Comparison of ENCODE assay signal across 23 cellular contexts in the genomic region with DNA sequence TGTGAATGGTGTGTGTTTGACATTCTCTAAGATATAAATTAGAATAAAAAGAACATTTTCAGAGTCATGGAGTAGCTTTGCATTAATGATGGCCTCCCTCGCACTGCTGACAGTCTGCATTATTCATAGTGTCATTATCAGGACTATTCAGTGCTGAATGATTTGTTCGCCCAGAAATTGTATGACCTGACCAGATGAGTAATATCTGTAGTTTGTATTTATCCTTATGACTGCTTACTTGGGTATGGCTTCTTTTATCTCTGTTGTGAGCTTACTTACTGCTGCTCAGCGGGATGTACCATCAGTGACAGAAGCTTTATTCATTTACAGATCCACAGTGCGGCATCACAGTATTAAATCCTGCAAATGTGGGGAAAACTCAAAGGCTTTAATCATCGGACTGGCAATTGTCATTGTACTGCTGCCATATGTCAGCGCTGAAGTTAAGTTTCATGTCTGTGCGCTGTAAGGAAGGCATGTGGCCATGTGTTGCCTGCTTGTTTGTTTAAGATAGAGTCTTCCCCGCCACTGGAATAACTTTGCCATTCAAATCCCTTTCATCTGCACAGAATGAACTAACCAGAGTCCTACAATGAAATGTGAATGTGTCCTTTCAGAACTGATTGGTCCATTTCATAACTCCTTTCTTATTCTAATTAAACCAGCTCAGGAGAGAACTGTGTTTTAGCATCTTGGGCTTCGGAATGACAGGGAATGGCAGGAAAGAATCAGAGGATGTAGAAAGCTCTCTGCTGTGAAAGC.
DNase-seq lines count a peak whose midpoint lies in the region; FAIRE-seq and TF ChIP-seq lines count a peak whose summit lies in the region.
"Had no signal": no experiment of that assay in that cellular context is flagged by ENCODE, and none has a peak within 500 bp of the region (broad histone marks: within the 10 kb centered on the region; RNA-seq: fewer than 3 reads in every experiment).

No MANE protein-coding gene starts in this region.

- H3K18ac ChIP-seq in H1 (ENCODE audit: extremely low read depth, low read length) = no peak overlapping the region

- no peaks in the 10 kb centered on the region for H3K23me2 ChIP-seq in H1 (ENCODE audit: low read depth, low read length)

- H2BK15ac ChIP-seq in H1 (ENCODE audit: low read length) = no peak overlapping the region

- H3K56ac ChIP-seq in H1 (replicated peaks; ENCODE audit: insufficient read length, low read depth, low read length) = no peak overlapping the region

- H3K9me3 ChIP-seq in H1 (ENCODE audit: insufficient read depth in 2 of 2, low read depth in 1 of 2, low read length in 1 of 2) = no peaks in the 10 kb centered on the region
- H3K9me3 ChIP-seq in smooth muscle cell (replicated peaks; ENCODE audit: low read depth) = no peaks in the 10 kb centered on the region
- H3K9me3 ChIP-seq: heart right ventricle, upper lobe of right lung had no signal

- CTCF ChIA-PET in H1 (lab: Charles Lee; ENCODE audit: partially characterized antibody) = interaction anchor here (0.8 to 2.6 kb wide), 4 partner anchors 10 to 415 kb away, joined by 3 to 17 read pairs (median 4); no protein-coding TSS in a partner anchor

- no peak overlapping the region for H3K27ac ChIP-seq in H1 (ENCODE audit: low read depth, low read length)
- no peak overlapping the region for H3K27ac ChIP-seq in smooth muscle cell (ENCODE audit: low read depth)
- H3K27ac ChIP-seq: heart right ventricle, upper lobe of right lung had no signal

- DNase-seq in NCI-H1694 treated with DMSO at 0.1 percent for 48 hours (lab: John Stamatoyannopoulos, UW) (peak; percentile 4), NCI-H1694 (lab: John Stamatoyannopoulos, UW) (no peak), NCI-H526 treated with DMSO at 0.1 percent for 48 hours (lab: John Stamatoyannopoulos, UW) (peak; percentile 16), H1 (ENCODE audit: low read depth in 1 of 2, low spot score in 2 of 2) (no peak), smooth muscle cell (lab: John Stamatoyannopoulos, UW; ENCODE audit: unreplicated experiment) (no peak), HCEC 1CT (no peak)
- DNase-seq in effector CD4-positive, alpha-beta T cell = no peak
- DNase-seq in stimulated activated CD4-positive, alpha-beta T cell treated with anti-CD3 and anti-CD28 coated beads, Interleukin-12 subunit alpha, Interleukin-12 subunit beta, amount 100 ng/mL, for 4 hours = no peak
- DNase-seq: activated CD4-positive, alpha-beta T cell treated with anti-CD3 and anti-CD28 coated beads, Interleukin-2, amount 50 U/mL, for 1 hour; activated naive CD4-positive, alpha-beta T cell treated with anti-CD3 and anti-CD28 coated beads, Interleukin-2, amount 50 U/mL, for 16 hours; AML-193; CD8-positive, alpha-beta T cell; central memory CD4-positive, alpha-beta T cell; DMS53; GDM1; GOT3; heart right ventricle; mammary epithelial cell; NCI-H1417 treated with DMSO at 0.1 percent for 48 hours; NCI-H774; stimulated activated CD4-positive, alpha-beta T cell treated with anti-CD3 and anti-CD28 coated beads, Interleukin-1b, Interleukin-23, amount 100 ng/mL, for 48 hours; T-helper 9 cell; upper lobe of right lung had no signal

- no peaks in the 10 kb centered on the region for H3F3A ChIP-seq in smooth muscle cell (ENCODE audit: low read depth)

- no peak overlapping the region for H3K23ac ChIP-seq in H1 (ENCODE audit: insufficient read length)

- H2AK5ac ChIP-seq in H1 (ENCODE audit: low read depth, low read length) = no peak overlapping the region

- POLR2A ChIA-PET in H1 (lab: Charles Lee; ENCODE audit: partially characterized antibody) = no interaction called here

- H3K9ac ChIP-seq in H1 (replicated peaks in 1 of 4; ENCODE audit: extremely low read depth in 1 of 4, low read depth in 3 of 4, low read length in 3 of 4) (no peak overlapping the region), smooth muscle cell (ENCODE audit: low read depth) (no peak overlapping the region)

- H4K5ac ChIP-seq in H1 (ENCODE audit: insufficient read length, low read depth, low read length) = no peak overlapping the region

- FAIRE-seq in H1 (lab: Jason Lieb, UNC) = no peak

- no peak overlapping the region for H3K4ac ChIP-seq in H1 (replicated peaks; ENCODE audit: insufficient read length, low read depth, low read length)

- H3K4me1 ChIP-seq in H1 (replicated peaks in 1 of 4; ENCODE audit: control insufficient read depth in 3 of 4, insufficient read depth in 4 of 4, low read length in 3 of 4) (peaks cover 0 to 10% (median 3%) of the 10 kb centered on the region in 4 experiments; a peak in 3 of 7 replicates), smooth muscle cell (ENCODE audit: low read depth) (no peaks in the 10 kb centered on the region)
- H3K4me1 ChIP-seq: heart right ventricle, upper lobe of right lung had no signal

- no peak overlapping the region for H4K91ac ChIP-seq in H1 (replicated peaks; ENCODE audit: insufficient read length, low read length)

- 78% methylated on average over 9 of the region's 9 CpGs; no CpG with 5 or more reads in 1 of the 2 experiments for WGBS in H1 (ENCODE audit: extremely low coverage in 1 of 2, insufficient coverage in 1 of 2, insufficient read length in 1 of 2, insufficient replicate concordance in 2 of 2, low coverage in 1 of 2, low lambda C conversion rate in 2 of 2, missing lambda C conversion rate in 1 of 2), 2 experiments
- 37% methylated on average over 9 of the region's 9 CpGs for WGBS in smooth muscle cell (ENCODE audit: low lambda C conversion rate)

- TF ChIP-seq RAD21 in H1 (IDR thresholded peaks at IDR 0.05 in 1 of 2, conservative IDR thresholded peaks at IDR 0.05 in 1 of 2; ENCODE audit: low read depth in 2 of 2, low read length in 2 of 2) = no peak

- 0 out of 2 replicates have a peak overlapping the region, but pooled peaks have one; percentile 4 for H2AFZ ChIP-seq in H1 (ENCODE audit: low read length)
- no peak overlapping the region for H2AFZ ChIP-seq in smooth muscle cell (ENCODE audit: low read depth)

- H2BK12ac ChIP-seq in H1 (ENCODE audit: low read depth, low read length) = no peak overlapping the region

- H2BK120ac ChIP-seq in H1 (replicated peaks; ENCODE audit: low read depth, low read length) = no peak overlapping the region

- TF ChIP-seq POLR2A in H1 (IDR thresholded peaks at IDR 0.05; ENCODE audit: control extremely low read depth in 1 of 2, low read depth in 2 of 2, low read length in 2 of 2) = no peak

- H2BK20ac ChIP-seq in H1 (ENCODE audit: low read length) = no peak overlapping the region

- no peak for TF ChIP-seq EP300 in H1 (IDR thresholded peaks at IDR 0.05; ENCODE audit: borderline replicate concordance in 1 of 2, low read depth in 2 of 2, low read length in 2 of 2)

- H4K8ac ChIP-seq in H1 (ENCODE audit: extremely low read depth, insufficient read depth, low read length) = no peak overlapping the region

- H4K20me1 ChIP-seq in H1 (replicated peaks in 1 of 2; ENCODE audit: control insufficient read depth in 1 of 2, insufficient read depth in 2 of 2, low read length in 2 of 2) (no peaks in the 10 kb centered on the region), smooth muscle cell (ENCODE audit: low read depth) (no peaks in the 10 kb centered on the region)

- H3K4me2 ChIP-seq in H1 (ENCODE audit: insufficient read depth in 1 of 2, low read depth in 2 of 2, low read length in 2 of 2) (no peak overlapping the region), smooth muscle cell (peak overlapping the region; percentile 60)

- no peaks in the 10 kb centered on the region for H3K79me2 ChIP-seq in H1 (ENCODE audit: control insufficient read depth in 1 of 2, insufficient read depth in 2 of 2, low read length in 2 of 2)
- no peaks in the 10 kb centered on the region for H3K79me2 ChIP-seq in smooth muscle cell (ENCODE audit: low read depth)

- H3K36me3 ChIP-seq in H1 (ENCODE audit: control insufficient read depth in 2 of 4, insufficient read depth in 4 of 4, low read length in 3 of 4) = no peaks in the 10 kb centered on the region
- no peaks in the 10 kb centered on the region for H3K36me3 ChIP-seq in smooth muscle cell (ENCODE audit: low read depth)
- H3K36me3 ChIP-seq: heart right ventricle, upper lobe of right lung had no signal

- TF ChIP-seq CTCF in H1 (IDR thresholded peaks at IDR 0.05; ENCODE audit: control extremely low read depth in 1 of 3, insufficient read depth in 1 of 3, low read depth in 1 of 3, low read length in 3 of 3) (no peak), smooth muscle cell (IDR thresholded peaks at IDR 0.05; ENCODE audit: borderline replicate concordance, insufficient read depth, poor library complexity, severe bottlenecking) (no peak)

- H3K27me3 ChIP-seq in H1 (replicated peaks in 1 of 4; ENCODE audit: control insufficient read depth in 3 of 4, extremely low read depth in 1 of 4, insufficient read depth in 3 of 4, low read length in 3 of 4) (no peaks in the 10 kb centered on the region), smooth muscle cell (ENCODE audit: low read depth) (peaks cover 37% of the 10 kb centered on the region)
- H3K27me3 ChIP-seq: heart right ventricle, upper lobe of right lung had no signal

- no peaks in the 10 kb centered on the region for H3K79me1 ChIP-seq in H1 (ENCODE audit: low read depth, low read length)

- H2BK5ac ChIP-seq in H1 (ENCODE audit: low read depth, low read length) = no peak overlapping the region

- no peak overlapping the region for H3K4me3 ChIP-seq in H1 (ENCODE audit: extremely low read depth in 1 of 4, insufficient read depth in 2 of 4, low read depth in 3 of 4, low read length in 4 of 4)
- no peak overlapping the region for H3K4me3 ChIP-seq in smooth muscle cell
- H3K4me3 ChIP-seq: heart right ventricle, upper lobe of right lung had no signal

- H3K14ac ChIP-seq in H1 (ENCODE audit: insufficient read length) = no peak overlapping the region

TF ChIP-seq in H1, 55 proteins besides CTCF, POLR2A, EP300 and RAD21 (continues in another document):
- TF ChIP-seq CHD2 (IDR thresholded peaks at IDR 0.05; ENCODE audit: low read length) = no peak
- TF ChIP-seq ATF2 (IDR thresholded peaks at IDR 0.05; ENCODE audit: low read length) = no peak
- TF ChIP-seq JUN (IDR thresholded peaks at IDR 0.05; ENCODE audit: low read depth, low read length) = no peak
- TF ChIP-seq TAF1 (IDR thresholded peaks at IDR 0.05; ENCODE audit: low read depth, low read length) = no peak

Comparison
In these comparisons a context has a peak if more than half of its experiments do, and no peak if none do; other contexts are left out.
1. DNase-seq: peak in NCI-H1694 treated with DMSO at 0.1 percent for 48 hours (single experiment) and NCI-H526 treated with DMSO at 0.1 percent for 48 hours (single experiment); none in NCI-H1694 (single experiment), H1 (0 of 2), smooth muscle cell (single experiment), effector CD4-positive, alpha-beta T cell (single experiment), HCEC 1CT (single experiment) and stimulated activated CD4-positive, alpha-beta T cell treated with anti-CD3 and anti-CD28 coated beads, Interleukin-12 subunit alpha, Interleukin-12 subunit beta, amount 100 ng/mL, for 4 hours (single experiment).